ENCODE assay signal across 20 cellular contexts in genomic region chr6:153031335-153031955, GRCh38. TPM values are rescaled to one million over a fixed set of nuclear protein-coding genes. Genes with fewer than 3 reads are reported as not detected.
DNase-seq lines count a peak whose midpoint lies in the region; ATAC-seq and TF ChIP-seq lines count a peak whose summit lies in the region.
"Had no signal": no experiment of that assay in that cellular context is flagged by ENCODE, and none has a peak within 500 bp of the region (broad histone marks: within the 10 kb centered on the region; RNA-seq: fewer than 3 reads in every experiment).

No MANE protein-coding gene starts in this region.

- H3K27me3 Mint-ChIP-seq in mesothelial cell of epicardium (ENCODE audit: low read depth) (peaks cover 1% of the 10 kb centered on the region), Caco-2 (ENCODE audit: insufficient read depth, unreplicated experiment) (peaks cover 3% of the 10 kb centered on the region)

- H3K4me2 ChIP-seq in osteoblast (ENCODE audit: insufficient read depth, low read length) = no peak overlapping the region

- H3K27me3 ChIP-seq in RWPE2 (ENCODE audit: insufficient read depth, poor library complexity, severe bottlenecking) (no peaks in the 10 kb centered on the region), osteoblast (ENCODE audit: insufficient read depth, low read length) (no peaks in the 10 kb centered on the region), Caco-2 (replicated peaks; ENCODE audit: control insufficient read depth, insufficient read depth, low read length) (no peaks in the 10 kb centered on the region)
- H3K27me3 ChIP-seq: testis had no signal

- H2AFZ ChIP-seq in osteoblast (ENCODE audit: low read length) = peak overlapping the region; percentile 12

- DNase-seq in NCI-H1105 treated with DMSO at 0.1 percent for 48 hours (lab: John Stamatoyannopoulos, UW) (peak; percentile 8), NCI-H1105 (lab: John Stamatoyannopoulos, UW) (no peak), RWPE2 (ENCODE audit: low spot score) (no peak), epithelial cell of proximal tubule (ENCODE audit: low read depth) (peak; percentile 25), osteoblast (ENCODE audit: insufficient read length, low spot score, missing footprints) (no peak), mesothelial cell of epicardium (ENCODE audit: low spot score in 2 of 2, unreplicated experiment in 2 of 2) (no peak), MV-4-11 (lab: John Stamatoyannopoulos, UW) (no peak), Caco-2 (no peak)
- DNase-seq: activated CD4-positive, alpha-beta T cell treated with anti-CD3 and anti-CD28 coated beads for 48 hours; caudate nucleus; CD8-positive, alpha-beta T cell; endodermal cell; left ventricle myocardium superior; NCI-H2081; retina; stimulated activated CD4-positive, alpha-beta T cell treated with anti-CD3 and anti-CD28 coated beads, Interleukin-1b, Interleukin-23, amount 100 ng/mL, for 48 hours; T-helper 9 cell; testis had no signal

- H3K36me3 ChIP-seq in RWPE2 (ENCODE audit: low read depth) (no peaks in the 10 kb centered on the region), osteoblast (ENCODE audit: insufficient read depth, low read length) (no peaks in the 10 kb centered on the region), Caco-2 (ENCODE audit: control insufficient read depth, insufficient read depth, low read length) (no peaks in the 10 kb centered on the region)

- no peaks in the 10 kb centered on the region for H3K36me3 Mint-ChIP-seq in mesothelial cell of epicardium
- no peaks in the 10 kb centered on the region for H3K36me3 Mint-ChIP-seq in Caco-2 (ENCODE audit: insufficient read depth, unreplicated experiment)
- H3K36me3 Mint-ChIP-seq: activated naive CD4-positive, alpha-beta T cell treated with anti-CD3 and anti-CD28 coated beads, Interleukin-2, amount 50 U/mL, for 72 hours; CD8-positive, alpha-beta T cell; naive thymus-derived CD8-positive, alpha-beta T cell had no signal

- H3K9me3 ChIP-seq in RWPE2 (ENCODE audit: severe bottlenecking) (no peaks in the 10 kb centered on the region), osteoblast (ENCODE audit: low read depth, low read length) (no peaks in the 10 kb centered on the region), Caco-2 (no peaks in the 10 kb centered on the region)
- H3K9me3 ChIP-seq: testis had no signal

- no peaks in the 10 kb centered on the region for H3K79me2 ChIP-seq in osteoblast (ENCODE audit: insufficient read depth, low read length)

- CTCF ChIA-PET in Caco-2 (lab: Charles Lee) = no interaction called here

- no peak overlapping the region for H3K4me3 ChIP-seq in RWPE2 (ENCODE audit: severe bottlenecking)
- H3K4me3 ChIP-seq in epithelial cell of proximal tubule (ENCODE audit: low read depth, low read length) = no peak overlapping the region
- no peak overlapping the region for H3K4me3 ChIP-seq in osteoblast (ENCODE audit: insufficient read depth, low read length)
- H3K4me3 ChIP-seq in Caco-2 (ENCODE audit: low read depth, low read length) = no peak overlapping the region
- H3K4me3 ChIP-seq: testis had no signal

- intact Hi-C loops in Caco-2 (cut with micrococcal nuclease; ENCODE audit: unreplicated experiment) = loop anchor here (5.0 kb wide), 1 partner anchor 201 kb away; no protein-coding TSS in a partner anchor

- POLR2A ChIA-PET in Caco-2 (lab: Charles Lee) = no interaction called here

- H3K27ac ChIP-seq in RWPE2 (ENCODE audit: poor library complexity, severe bottlenecking) (peak overlapping the region; percentile 88), osteoblast (ENCODE audit: low read depth, low read length) (no peak overlapping the region)
- H3K27ac ChIP-seq: testis had no signal

- no peak for TF ChIP-seq CTCF in RWPE2 (IDR thresholded peaks at IDR 0.05; ENCODE audit: poor library complexity, severe bottlenecking)
- TF ChIP-seq CTCF in epithelial cell of proximal tubule (conservative IDR thresholded peaks at IDR 0.05; ENCODE audit: low read depth, low read length) = no peak
- no peak for TF ChIP-seq CTCF in osteoblast (IDR thresholded peaks at IDR 0.05; ENCODE audit: extremely low read depth, low read depth, low read length)
- TF ChIP-seq CTCF in mesothelial cell of epicardium (IDR thresholded peaks at IDR 0.05; ENCODE audit: unreplicated experiment) = no peak
- no peak for TF ChIP-seq CTCF in Caco-2 (IDR thresholded peaks at IDR 0.05; ENCODE audit: insufficient read depth in 1 of 2, low read depth in 1 of 2, low read length in 1 of 2, severe bottlenecking in 1 of 2, unreplicated experiment in 1 of 2)

- H3K4me3 Mint-ChIP-seq in mesothelial cell of epicardium = no peak overlapping the region
- H3K4me3 Mint-ChIP-seq in Caco-2 (ENCODE audit: unreplicated experiment) = no peak overlapping the region
- H3K4me3 Mint-ChIP-seq: CD8-positive, alpha-beta T cell; endodermal cell; naive thymus-derived CD8-positive, alpha-beta T cell had no signal

- H4K20me1 ChIP-seq in osteoblast (ENCODE audit: insufficient read depth, low read length) = no peaks in the 10 kb centered on the region

- H3K9me3 Mint-ChIP-seq in mesothelial cell of epicardium (no peaks in the 10 kb centered on the region), Caco-2 (ENCODE audit: unreplicated experiment) (no peaks in the 10 kb centered on the region)
- H3K9me3 Mint-ChIP-seq: activated naive CD4-positive, alpha-beta T cell treated with anti-CD3 and anti-CD28 coated beads, Interleukin-2, amount 50 U/mL, for 72 hours; CD8-positive, alpha-beta T cell; endodermal cell; naive thymus-derived CD8-positive, alpha-beta T cell had no signal

- peak; percentile 90 for ATAC-seq in RWPE2 (ENCODE audit: low read depth)
- ATAC-seq: activated naive CD4-positive, alpha-beta T cell treated with anti-CD3 and anti-CD28 coated beads, Interleukin-2, amount 50 U/mL, for 72 hours; CD8-positive, alpha-beta T cell; left ventricle myocardium superior; naive thymus-derived CD8-positive, alpha-beta T cell had no signal

- no TSS peak for BruUV-seq in Caco-2 (replicated peaks; lab: Mats Ljungman, UMichigan)

- no peaks in the 10 kb centered on the region for H3K4me1 Mint-ChIP-seq in mesothelial cell of epicardium
- H3K4me1 Mint-ChIP-seq in Caco-2 (ENCODE audit: low read depth, unreplicated experiment) = peaks cover 6% of the 10 kb centered on the region
- H3K4me1 Mint-ChIP-seq: naive thymus-derived CD8-positive, alpha-beta T cell had no signal

- H3K27ac Mint-ChIP-seq in mesothelial cell of epicardium = no peak overlapping the region
- no peak overlapping the region for H3K27ac Mint-ChIP-seq in Caco-2 (ENCODE audit: unreplicated experiment)
- H3K27ac Mint-ChIP-seq: activated naive CD4-positive, alpha-beta T cell treated with anti-CD3 and anti-CD28 coated beads, Interleukin-2, amount 50 U/mL, for 72 hours; CD8-positive, alpha-beta T cell; endodermal cell; naive thymus-derived CD8-positive, alpha-beta T cell had no signal

- H3K4me1 ChIP-seq in RWPE2 (ENCODE audit: insufficient read depth, poor library complexity, severe bottlenecking) (peaks cover 16% of the 10 kb centered on the region), osteoblast (ENCODE audit: insufficient read depth, low read length) (peaks cover 5% of the 10 kb centered on the region), Caco-2 (no peaks in the 10 kb centered on the region)
- H3K4me1 ChIP-seq: testis had no signal

RNA-seq across cellular contexts. Expression of gene MTRF1L, which starts 28.9 kb away (rescaled TPM):
- total RNA-seq in epithelial cell of proximal tubule (18.4 and 19.0 TPM in 2 replicates), osteoblast (17.4 and 18.8 TPM in 2 replicates), mesothelial cell of epicardium (14.8 to 17.0 TPM (median 16.5 TPM) in 3 replicates), Caco-2 (2022) (24.4 and 26.3 TPM in 2 replicates)

RNA-seq across cellular contexts. Expression of gene FBXO5, which starts 48.6 kb away (rescaled TPM):
- total RNA-seq in epithelial cell of proximal tubule = 30.8 and 46.1 TPM in 2 replicates
- 6.5 and 8.5 TPM in 2 replicates for total RNA-seq in osteoblast
- total RNA-seq in mesothelial cell of epicardium = 16.6 to 17.7 TPM (median 17.1 TPM) in 3 replicates
- 31.4 and 35.5 TPM in 2 replicates for total RNA-seq in Caco-2 (2022)

Comparison
In these comparisons a context has a peak if more than half of its experiments do, and no peak if none do; other contexts are left out.
1. DNase-seq: peak in NCI-H1105 treated with DMSO at 0.1 percent for 48 hours (single experiment) and epithelial cell of proximal tubule (single experiment); none in NCI-H1105 (single experiment), RWPE2 (single experiment), osteoblast (single experiment), mesothelial cell of epicardium (0 of 2), MV-4-11 (single experiment) and Caco-2 (0 of 2).